ENCODE assay signal across 10 cellular contexts in genomic region chr12:131923260-131923659, GRCh38. TPM values are rescaled to one million over a fixed set of nuclear protein-coding genes. Genes with fewer than 3 reads are reported as not detected.
DNase-seq lines count a peak whose midpoint lies in the region; ATAC-seq and TF ChIP-seq lines count a peak whose summit lies in the region.
"Had no signal": no experiment of that assay in that cellular context is flagged by ENCODE, and none has a peak within 500 bp of the region (broad histone marks: within the 10 kb centered on the region; RNA-seq: fewer than 3 reads in every experiment).

No MANE protein-coding gene starts in this region.

- no peak overlapping the region for H3K9ac ChIP-seq in mesendoderm (ENCODE audit: low read length)

- WGBS in mesendoderm (ENCODE audit: extremely low coverage, insufficient coverage, low lambda C conversion rate): no CpG with 5 or more reads among the region's 11 CpGs

- no peak overlapping the region for H2BK5ac ChIP-seq in mesendoderm (ENCODE audit: low read length)

- no peak overlapping the region for H3K27ac ChIP-seq in naive thymus-derived CD4-positive, alpha-beta T cell (ENCODE audit: low read depth, low read length)
- no peak overlapping the region for H3K27ac ChIP-seq in ascending aorta
- H3K27ac ChIP-seq in mesendoderm (ENCODE audit: low read depth, low read length): no peak overlapping the region

- intact Hi-C loops in naive thymus-derived CD4-positive, alpha-beta T cell (cut with micrococcal nuclease): no loop called here
- intact Hi-C loops in ascending aorta (cut with DNase I): no loop called here

- H2AK5ac ChIP-seq in mesendoderm (ENCODE audit: low read length): no peak overlapping the region

- no peak for DNase-seq in naive thymus-derived CD4-positive, alpha-beta T cell
- DNase-seq in ascending aorta (ENCODE audit: low spot score in 2 of 2): no peak
- no peak for DNase-seq in A172 (ENCODE audit: low spot score)
- no peak for DNase-seq in DMS153 treated with DMSO at 0.1 percent for 48 hours (lab: John Stamatoyannopoulos, UW; ENCODE audit: unreplicated experiment)
- no peak for DNase-seq in mesendoderm
- DNase-seq: MG63; stimulated activated CD8-positive, alpha-beta memory T cell treated with anti-CD3 and anti-CD28 coated beads, Interleukin-4, amount 100 ng/mL, for 48 hours had no signal

- no peaks in the 10 kb centered on the region for H3K4me1 ChIP-seq in naive thymus-derived CD4-positive, alpha-beta T cell (ENCODE audit: control insufficient read depth in 2 of 2, insufficient read depth in 2 of 2, low read length in 2 of 2)
- H3K4me1 ChIP-seq in ascending aorta (peaks cover 0 to 5% of the 10 kb centered on the region in 2 donors), mesendoderm (ENCODE audit: control insufficient read depth, low read depth, low read length) (no peaks in the 10 kb centered on the region)

- no peaks in the 10 kb centered on the region for H3K27me3 ChIP-seq in naive thymus-derived CD4-positive, alpha-beta T cell (ENCODE audit: control insufficient read depth in 2 of 2, insufficient read depth in 2 of 2, low read length in 2 of 2)
- H3K27me3 ChIP-seq in ascending aorta (no peaks in the 10 kb centered on the region), mesendoderm (ENCODE audit: insufficient read depth, low read length, poor library complexity) (no peaks in the 10 kb centered on the region)
- H3K27me3 ChIP-seq: MG63 had no signal

- H3K23ac ChIP-seq in mesendoderm (ENCODE audit: low read length): no peak overlapping the region

- H4K5ac ChIP-seq in mesendoderm (ENCODE audit: low read length): no peak overlapping the region

- H3K36me3 Mint-ChIP-seq in naive thymus-derived CD4-positive, alpha-beta T cell: peaks cover 0 to 7% (median 0%) of the 10 kb centered on the region in 5 donors

- no peak overlapping the region for H2BK15ac ChIP-seq in mesendoderm (replicated peaks; ENCODE audit: low read depth)

- POLR2A ChIA-PET in naive thymus-derived CD4-positive, alpha-beta T cell (lab: Charles Lee): no interaction called here

- H3K36me3 ChIP-seq in naive thymus-derived CD4-positive, alpha-beta T cell (ENCODE audit: control insufficient read depth in 2 of 3, insufficient read depth in 3 of 3, low read length in 3 of 3): peaks cover 0 to 37% (median 0%) of the 10 kb centered on the region in 3 experiments
- H3K36me3 ChIP-seq in ascending aorta: peaks cover 32 to 36% of the 10 kb centered on the region in 2 donors
- H3K36me3 ChIP-seq in mesendoderm (ENCODE audit: control insufficient read depth, insufficient read depth, low read length): peaks cover 2% of the 10 kb centered on the region

- no peaks in the 10 kb centered on the region for H3K79me2 ChIP-seq in mesendoderm (ENCODE audit: control insufficient read depth, insufficient read depth, low read length)

- H3K4ac ChIP-seq in mesendoderm (ENCODE audit: low read depth, low read length): no peak overlapping the region

- no peak for TF ChIP-seq CTCF in ascending aorta (IDR thresholded peaks at IDR 0.05)

- no peak overlapping the region for H3K4me3 Mint-ChIP-seq in naive thymus-derived CD4-positive, alpha-beta T cell

- no peaks in the 10 kb centered on the region for H3K9me3 ChIP-seq in naive thymus-derived CD4-positive, alpha-beta T cell (ENCODE audit: control insufficient read depth in 2 of 3, low read length in 3 of 3)
- H3K9me3 ChIP-seq in ascending aorta: no peaks in the 10 kb centered on the region
- H3K9me3 ChIP-seq: MG63 had no signal

- H3K56ac ChIP-seq in mesendoderm (ENCODE audit: low read length): no peak overlapping the region

- no peak overlapping the region for H4K8ac ChIP-seq in mesendoderm (ENCODE audit: low read depth, low read length)

- peaks cover 0 to 12% (median 11%) of the 10 kb centered on the region in 7 donors for H3K4me1 Mint-ChIP-seq in naive thymus-derived CD4-positive, alpha-beta T cell

- peak; percentile 67 for ATAC-seq in GM18870 (IDR thresholded peaks at IDR 0.05; ENCODE audit: unreplicated experiment)
- ATAC-seq in GM21723 (IDR thresholded peaks at IDR 0.05; ENCODE audit: unreplicated experiment): peak; percentile 80
- peak; percentile 90 for ATAC-seq in HG03354 (IDR thresholded peaks at IDR 0.05; ENCODE audit: poor library complexity, severe bottlenecking, unreplicated experiment)
- peak; percentile 6 for ATAC-seq in naive thymus-derived CD4-positive, alpha-beta T cell

- no peaks in the 10 kb centered on the region for H3K27me3 Mint-ChIP-seq in naive thymus-derived CD4-positive, alpha-beta T cell

- H3K18ac ChIP-seq in mesendoderm (ENCODE audit: low read length): no peak overlapping the region

- no peaks in the 10 kb centered on the region for H3K79me1 ChIP-seq in mesendoderm (ENCODE audit: low read length)

- CTCF ChIA-PET in naive thymus-derived CD4-positive, alpha-beta T cell (lab: Charles Lee): interaction anchor here (0.5 kb wide), 1 partner anchor 140 kb away, joined by 3 read pairs; no protein-coding TSS in a partner anchor

- no peak overlapping the region for H3K4me2 ChIP-seq in mesendoderm (ENCODE audit: low read length)

- no peak overlapping the region for H3K27ac Mint-ChIP-seq in naive thymus-derived CD4-positive, alpha-beta T cell

- H3K4me3 ChIP-seq in naive thymus-derived CD4-positive, alpha-beta T cell (ENCODE audit: low read length): no peak overlapping the region
- no peak overlapping the region for H3K4me3 ChIP-seq in ascending aorta
- no peak overlapping the region for H3K4me3 ChIP-seq in mesendoderm (ENCODE audit: low read length)
- H3K4me3 ChIP-seq: MG63 had no signal

- no peaks in the 10 kb centered on the region for H3K9me3 Mint-ChIP-seq in naive thymus-derived CD4-positive, alpha-beta T cell

- H2BK120ac ChIP-seq in mesendoderm (ENCODE audit: low read depth, low read length): no peak overlapping the region

RNA-seq across cellular contexts. Expression of gene PUS1, which starts 5.8 kb away (rescaled TPM):
- 10 to 100 TPM; 23.4 to 54.9 (median 49.2) TPM for total RNA-seq in naive thymus-derived CD4-positive, alpha-beta T cell
- 10 to 100 TPM; 15.0 to 37.1 TPM for polyA plus RNA-seq in naive thymus-derived CD4-positive, alpha-beta T cell
- 22.7 TPM for total RNA-seq in ascending aorta
- 13.6 and 17.5 TPM in 2 replicates for total RNA-seq in A172 (2014; rRNA removed; shearing (Covaris generic))
- polyA plus RNA-seq in mesendoderm (2013, experiment 1 of 2): 46.5 TPM
- 46.4 TPM for polyA plus RNA-seq in mesendoderm (2013, experiment 2 of 2)

RNA-seq across cellular contexts. Expression of gene EP400, which starts 26.5 kb away (rescaled TPM):
- 10 to 100 TPM; 62.2 to 86.8 (median 82.6) TPM for total RNA-seq in naive thymus-derived CD4-positive, alpha-beta T cell
- 1 to 10 TPM; 2.8 to 6.0 TPM for polyA plus RNA-seq in naive thymus-derived CD4-positive, alpha-beta T cell
- 23.3 TPM for total RNA-seq in ascending aorta
- total RNA-seq in A172 (2014; rRNA removed; shearing (Covaris generic)): 6.6 and 6.8 TPM in 2 replicates
- polyA plus RNA-seq in mesendoderm (2013, experiment 1 of 2): 17.2 TPM
- 15.3 TPM for polyA plus RNA-seq in mesendoderm (2013, experiment 2 of 2)

RNA-seq across cellular contexts. Expression of gene ULK1, which starts 28.8 kb away (rescaled TPM):
- 100 to 1,000 TPM in 1 of 5 experiments, 10 to 100 TPM in 4; 33.9 to 109 (median 43.8) TPM for total RNA-seq in naive thymus-derived CD4-positive, alpha-beta T cell
- 1 to 10 TPM in 1 of 2 donors, under 1 TPM in 1; 0.28 to 1.6 TPM for polyA plus RNA-seq in naive thymus-derived CD4-positive, alpha-beta T cell
- 156 TPM for total RNA-seq in ascending aorta
- total RNA-seq in A172 (2014; rRNA removed; shearing (Covaris generic)): 6.9 and 8.0 TPM in 2 replicates
- 19.3 TPM for polyA plus RNA-seq in mesendoderm (2013, experiment 1 of 2)
- polyA plus RNA-seq in mesendoderm (2013, experiment 2 of 2): 19.9 TPM

Comparison
In these comparisons a context has a peak if more than half of its experiments do, and no peak if none do; other contexts are left out.
1. ATAC-seq: peak in every context shown above with its lines; median percentile 90 in HG03354; 80 in GM21723; 67 in GM18870; 6 in naive thymus-derived CD4-positive, alpha-beta T cell.